Comparison of ENCODE assay signal across 2 cellular contexts in the genomic region with DNA sequence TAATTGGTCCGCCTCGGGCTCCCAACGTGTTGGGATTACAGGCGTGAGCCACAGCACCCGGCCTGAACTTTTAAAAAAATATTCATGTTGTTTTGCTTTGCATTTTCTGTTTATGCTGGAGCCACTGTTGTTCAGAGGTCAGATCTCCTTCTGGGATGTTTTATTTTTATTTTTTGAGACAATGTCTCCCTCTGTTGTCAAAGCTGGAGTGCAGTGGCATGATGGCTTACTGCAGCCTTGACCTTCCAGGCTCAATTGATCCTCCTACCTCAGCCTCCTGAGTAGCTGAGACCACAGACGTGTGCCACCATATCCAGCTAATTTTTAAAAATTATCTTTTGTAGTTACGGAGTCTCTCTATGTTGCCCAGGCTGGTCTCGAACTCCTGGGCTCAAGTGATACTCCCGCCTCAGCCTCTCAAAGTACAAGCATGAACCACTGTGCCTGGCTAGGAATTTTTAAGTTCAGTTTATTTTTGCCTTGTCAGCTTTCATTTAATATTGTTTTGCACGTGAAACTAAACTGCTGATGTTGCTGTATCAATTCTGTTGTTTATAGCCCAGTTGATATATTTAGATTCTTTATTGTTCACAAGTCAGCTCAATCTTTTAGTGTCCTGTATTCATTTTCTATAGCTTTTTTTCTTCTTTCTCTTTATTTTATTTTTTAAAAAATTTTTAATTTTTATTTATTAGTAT.
TF ChIP-seq lines count a peak whose summit lies in the region.

No MANE protein-coding gene starts in this region.

TF ChIP-seq in HepG2, 621 proteins besides CTCF, POLR2A, EP300 and RAD21:
- TF ChIP-seq, protein P1, sequence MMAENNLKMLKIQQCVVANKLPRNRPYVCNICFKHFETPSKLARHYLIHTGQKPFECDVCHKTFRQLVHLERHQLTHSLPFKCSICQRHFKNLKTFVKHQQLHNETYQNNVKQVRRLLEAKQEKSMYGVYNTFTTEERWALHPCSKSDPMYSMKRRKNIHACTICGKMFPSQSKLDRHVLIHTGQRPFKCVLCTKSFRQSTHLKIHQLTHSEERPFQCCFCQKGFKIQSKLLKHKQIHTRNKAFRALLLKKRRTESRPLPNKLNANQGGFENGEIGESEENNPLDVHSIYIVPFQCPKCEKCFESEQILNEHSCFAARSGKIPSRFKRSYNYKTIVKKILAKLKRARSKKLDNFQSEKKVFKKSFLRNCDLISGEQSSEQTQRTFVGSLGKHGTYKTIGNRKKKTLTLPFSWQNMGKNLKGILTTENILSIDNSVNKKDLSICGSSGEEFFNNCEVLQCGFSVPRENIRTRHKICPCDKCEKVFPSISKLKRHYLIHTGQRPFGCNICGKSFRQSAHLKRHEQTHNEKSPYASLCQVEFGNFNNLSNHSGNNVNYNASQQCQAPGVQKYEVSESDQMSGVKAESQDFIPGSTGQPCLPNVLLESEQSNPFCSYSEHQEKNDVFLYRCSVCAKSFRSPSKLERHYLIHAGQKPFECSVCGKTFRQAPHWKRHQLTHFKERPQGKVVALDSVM (CRISPR knock-in tag; IDR thresholded peaks at IDR 0.05), result peak; percentile 90
- TF ChIP-seq NFIC (IDR thresholded peaks at IDR 0.05; ENCODE audit: low read length), result no peak
- 0 out of 2 replicates have a peak, but pooled peaks have one; percentile 7 for TF ChIP-seq SMC3 (IDR thresholded peaks at IDR 0.05; ENCODE audit: low read length)
- TF ChIP-seq ZNF841 (CRISPR knock-in tag; IDR thresholded peaks at IDR 0.05; ENCODE audit: borderline replicate concordance), result no peak
- peak; percentile 43 for TF ChIP-seq STAG1 (CRISPR knock-in tag; IDR thresholded peaks at IDR 0.05)
- TF ChIP-seq MAFK (conservative IDR thresholded peaks at IDR 0.05 in 1 of 2, IDR thresholded peaks at IDR 0.05 in 1 of 2; ENCODE audit: low read length in 2 of 2), result peak; percentile 65 to 90; a peak in 3 of 4 replicates
- TF ChIP-seq MAFF (IDR thresholded peaks at IDR 0.05; ENCODE audit: low read depth, low read length), result peak; percentile 82

TF ChIP-seq in K562, 482 proteins besides CTCF, POLR2A, EP300 and RAD21:
- TF ChIP-seq MAFG (tag; conservative IDR thresholded peaks at IDR 0.05) (peak; percentile 55; the same call in 1 of the 2 replicates), KLF6 (CRISPR knock-in tag; IDR thresholded peaks at IDR 0.05; ENCODE audit: borderline replicate concordance) (no peak), C11orf30 (IDR thresholded peaks at IDR 0.05; ENCODE audit: low read depth) (peak; percentile 74), HIVEP1 (CRISPR knock-in tag; IDR thresholded peaks at IDR 0.05) (no peak), MAFF (IDR thresholded peaks at IDR 0.05; ENCODE audit: low read length) (peak; percentile 57), ZFP30 (CRISPR knock-in tag; IDR thresholded peaks at IDR 0.05; ENCODE audit: borderline replicate concordance) (no peak), MAFK (IDR thresholded peaks at IDR 0.05; ENCODE audit: low read length) (0 out of 2 replicates have a peak, but pooled peaks have one; percentile 43), SMARCA5 (IDR thresholded peaks at IDR 0.05) (no peak), ZNF274 (IDR thresholded peaks at IDR 0.05; ENCODE audit: borderline replicate concordance, low read depth, low read length) (no peak), ZNF316 (IDR thresholded peaks at IDR 0.05) (peak; percentile 90)
- TF ChIP-seq, protein P2, sequence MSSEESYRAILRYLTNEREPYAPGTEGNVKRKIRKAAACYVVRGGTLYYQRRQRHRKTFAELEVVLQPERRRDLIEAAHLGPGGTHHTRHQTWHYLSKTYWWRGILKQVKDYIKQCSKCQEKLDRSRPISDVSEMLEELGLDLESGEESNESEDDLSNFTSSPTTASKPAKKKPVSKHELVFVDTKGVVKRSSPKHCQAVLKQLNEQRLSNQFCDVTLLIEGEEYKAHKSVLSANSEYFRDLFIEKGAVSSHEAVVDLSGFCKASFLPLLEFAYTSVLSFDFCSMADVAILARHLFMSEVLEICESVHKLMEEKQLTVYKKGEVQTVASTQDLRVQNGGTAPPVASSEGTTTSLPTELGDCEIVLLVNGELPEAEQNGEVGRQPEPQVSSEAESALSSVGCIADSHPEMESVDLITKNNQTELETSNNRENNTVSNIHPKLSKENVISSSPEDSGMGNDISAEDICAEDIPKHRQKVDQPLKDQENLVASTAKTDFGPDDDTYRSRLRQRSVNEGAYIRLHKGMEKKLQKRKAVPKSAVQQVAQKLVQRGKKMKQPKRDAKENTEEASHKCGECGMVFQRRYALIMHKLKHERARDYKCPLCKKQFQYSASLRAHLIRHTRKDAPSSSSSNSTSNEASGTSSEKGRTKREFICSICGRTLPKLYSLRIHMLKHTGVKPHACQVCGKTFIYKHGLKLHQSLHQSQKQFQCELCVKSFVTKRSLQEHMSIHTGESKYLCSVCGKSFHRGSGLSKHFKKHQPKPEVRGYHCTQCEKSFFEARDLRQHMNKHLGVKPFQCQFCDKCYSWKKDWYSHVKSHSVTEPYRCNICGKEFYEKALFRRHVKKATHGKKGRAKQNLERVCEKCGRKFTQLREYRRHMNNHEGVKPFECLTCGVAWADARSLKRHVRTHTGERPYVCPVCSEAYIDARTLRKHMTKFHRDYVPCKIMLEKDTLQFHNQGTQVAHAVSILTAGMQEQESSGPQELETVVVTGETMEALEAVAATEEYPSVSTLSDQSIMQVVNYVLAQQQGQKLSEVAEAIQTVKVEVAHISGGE (CRISPR knock-in tag; IDR thresholded peaks at IDR 0.05), result no peak
